Comparison of ENCODE assay signal across 20 cellular contexts in the genomic region with DNA sequence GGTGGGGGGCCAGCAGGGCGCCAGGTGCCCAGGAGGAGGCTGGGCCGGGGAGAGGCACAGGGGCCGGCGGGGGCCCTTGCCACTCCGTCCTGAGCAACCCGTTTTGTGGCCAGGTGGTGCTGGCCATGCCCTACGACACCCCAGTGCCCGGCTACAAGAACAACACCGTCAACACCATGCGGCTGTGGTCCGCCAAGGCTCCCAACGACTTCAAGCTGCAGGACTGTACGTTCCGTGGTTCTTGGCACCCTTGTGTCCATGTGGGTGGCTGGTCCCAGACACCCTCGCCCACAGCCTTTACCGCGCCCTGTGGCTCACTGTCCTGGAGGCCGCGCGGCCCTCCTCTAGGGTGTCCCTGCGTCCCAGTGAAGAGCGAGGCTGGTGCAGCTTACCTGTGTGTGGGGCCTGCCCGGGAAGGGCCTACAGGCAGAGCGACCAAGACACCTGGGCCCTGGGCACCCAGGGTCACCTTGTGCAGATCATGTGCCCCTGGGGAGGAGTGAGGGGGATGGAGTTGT. TPM values are rescaled to one million over a fixed set of nuclear protein-coding genes. Genes with fewer than 3 reads are reported as not detected.
DNase-seq lines count a peak whose midpoint lies in the region; ATAC-seq and TF ChIP-seq lines count a peak whose summit lies in the region.
"Had no signal": no experiment of that assay in that cellular context is flagged by ENCODE, and none has a peak within 500 bp of the region (broad histone marks: within the 10 kb centered on the region; RNA-seq: fewer than 3 reads in every experiment).

No MANE protein-coding gene starts in this region.

- DNase-seq in T-helper 17 cell (peak in 1 of 3 donors; percentile 2), spleen (peak; percentile 70), hypothalamus (lab: John Stamatoyannopoulos, UW) (no peak), DMS153 treated with DMSO at 0.1 percent for 48 hours (lab: John Stamatoyannopoulos, UW; ENCODE audit: unreplicated experiment) (no peak)
- DNase-seq: activated CD8-positive, alpha-beta memory T cell treated with anti-CD3 and anti-CD28 coated beads for 24 hours; DMS 273 treated with DMSO at 0.1 percent for 48 hours; GF-D8; MG63; NCI-H146; stimulated activated CD4-positive, alpha-beta T cell treated with anti-CD3 and anti-CD28 coated beads, Interleukin-4, amount 100 ng/mL, for 4 hours; stimulated activated CD8-positive, alpha-beta memory T cell treated with anti-CD3 and anti-CD28 coated beads, Interleukin-4, amount 100 ng/mL, for 48 hours had no signal

- H3K4me1 Mint-ChIP-seq in T-helper 17 cell: peaks cover 3% of the 10 kb centered on the region
- H3K4me1 Mint-ChIP-seq: neural progenitor cell had no signal

- H3K27ac Mint-ChIP-seq in T-helper 17 cell: peak overlapping the region; percentile 19
- H3K27ac Mint-ChIP-seq: dendritic cell treated with granulocyte-macrophage colony-stimulating factor and Interleukin-4, amounts not matched to agents 40 ng/mL and 50 ng/mL, for 4 days; neural progenitor cell; type B pancreatic cell had no signal

- H3K4me3 ChIP-seq in spleen: no peak overlapping the region
- H3K4me3 ChIP-seq: BLaER1 treated with 17β-estradiol and CSF1 and Interleukin-3, amounts not matched to agents 10 nM and 100 nM; MG63; neural progenitor cell had no signal

- no peak for TF ChIP-seq CTCF in spleen (IDR thresholded peaks at IDR 0.05 in 8 of 11, conservative IDR thresholded peaks at IDR 0.05 in 3 of 11)

- no peaks in the 10 kb centered on the region for H3K27me3 ChIP-seq in layer of hippocampus (ENCODE audit: control insufficient read depth, insufficient read depth, low read length)
- H3K27me3 ChIP-seq in spleen (replicated peaks in 1 of 7): no peaks in the 10 kb centered on the region
- H3K27me3 ChIP-seq: MG63, neural progenitor cell had no signal

- H3K9me3 ChIP-seq in T-helper 17 cell (ENCODE audit: control insufficient read depth, low read length, poor library complexity, severe bottlenecking): no peaks in the 10 kb centered on the region
- no peaks in the 10 kb centered on the region for H3K9me3 ChIP-seq in spleen
- H3K9me3 ChIP-seq: BLaER1 treated with 17β-estradiol and CSF1 and Interleukin-3, amounts not matched to agents 10 nM and 100 nM; MG63 had no signal

- TF ChIP-seq POLR2A in spleen (IDR thresholded peaks at IDR 0.05): no peak

- intact Hi-C loops in spleen (cut with DNase I; ENCODE audit: low total_unique reads): no loop called here

- H3K4me1 ChIP-seq in spleen: peaks cover 0 to 19% (median 7%) of the 10 kb centered on the region in 6 donors
- H3K4me1 ChIP-seq: neural progenitor cell had no signal

- no peaks in the 10 kb centered on the region for H3K36me3 Mint-ChIP-seq in T-helper 17 cell (ENCODE audit: low read depth)

- no peak overlapping the region for H3K4me3 Mint-ChIP-seq in T-helper 17 cell
- H3K4me3 Mint-ChIP-seq: dendritic cell treated with granulocyte-macrophage colony-stimulating factor and Interleukin-4, amounts not matched to agents 40 ng/mL and 50 ng/mL, for 4 days; neural progenitor cell; type B pancreatic cell had no signal

- 90 to 99% (median 94%) methylated on average over 19 to 24 of the region's 24 CpGs for WGBS in spleen, 5 donors

- H3K36me3 ChIP-seq in spleen: peaks cover 0 to 100% (median 83%) of the 10 kb centered on the region in 6 donors
- H3K36me3 ChIP-seq: neural progenitor cell had no signal

- no peak for ATAC-seq in T-helper 17 cell
- ATAC-seq in HG03097 (IDR thresholded peaks at IDR 0.05; ENCODE audit: low FRiP score, unreplicated experiment): no peak
- no peak for ATAC-seq in SK-N-SH treated with all-trans-retinoic acid at 6 μM for 48 hours
- ATAC-seq: esophagus mucosa had no signal

- no peaks in the 10 kb centered on the region for H3K27me3 Mint-ChIP-seq in T-helper 17 cell
- H3K27me3 Mint-ChIP-seq: dendritic cell treated with granulocyte-macrophage colony-stimulating factor and Interleukin-4, amounts not matched to agents 40 ng/mL and 50 ng/mL, for 4 days; type B pancreatic cell had no signal

- peak overlapping the region; percentile 79 for H3K27ac ChIP-seq in angular gyrus (ENCODE audit: low read depth, low read length)
- peak overlapping the region; percentile 2 for H3K27ac ChIP-seq in layer of hippocampus (ENCODE audit: low read depth, low read length)
- H3K27ac ChIP-seq in spleen: no peak overlapping the region
- H3K27ac ChIP-seq: BLaER1 treated with 17β-estradiol and CSF1 and Interleukin-3, amounts not matched to agents 10 nM and 100 nM; neural progenitor cell had no signal

TF ChIP-seq in SK-N-SH treated with all-trans-retinoic acid at 6 μM for 48 hours, 23 proteins besides CTCF, POLR2A, EP300 and RAD21:
- TF ChIP-seq CSRNP3 (CRISPR knock-in tag; IDR thresholded peaks at IDR 0.05): no peak
- TF ChIP-seq BACH2 (CRISPR knock-in tag; IDR thresholded peaks at IDR 0.05; ENCODE audit: borderline replicate concordance): no peak
- no peak for TF ChIP-seq TCF4 (CRISPR knock-in tag; IDR thresholded peaks at IDR 0.05; ENCODE audit: borderline replicate concordance)

RNA-seq across cellular contexts. Expression of gene PYGB, which starts 28.7 kb away (rescaled TPM):
- total RNA-seq in T-helper 17 cell (10 to 100 TPM; 28.6 to 53.1 TPM), spleen (10 to 100 TPM; 27.0 to 47.8 (median 34.4) TPM)
- 10 to 100 TPM; 10.5 to 29.4 (median 18.2) TPM for polyA plus RNA-seq in spleen

Comparison
In these comparisons a context has a peak if more than half of its experiments do, and no peak if none do; other contexts are left out.
1. H3K27ac ChIP-seq: peak in angular gyrus (single experiment) and layer of hippocampus (single experiment); none in spleen (0 of 8).